Comparison of ENCODE assay signal across 8 cellular contexts in the genomic region with DNA sequence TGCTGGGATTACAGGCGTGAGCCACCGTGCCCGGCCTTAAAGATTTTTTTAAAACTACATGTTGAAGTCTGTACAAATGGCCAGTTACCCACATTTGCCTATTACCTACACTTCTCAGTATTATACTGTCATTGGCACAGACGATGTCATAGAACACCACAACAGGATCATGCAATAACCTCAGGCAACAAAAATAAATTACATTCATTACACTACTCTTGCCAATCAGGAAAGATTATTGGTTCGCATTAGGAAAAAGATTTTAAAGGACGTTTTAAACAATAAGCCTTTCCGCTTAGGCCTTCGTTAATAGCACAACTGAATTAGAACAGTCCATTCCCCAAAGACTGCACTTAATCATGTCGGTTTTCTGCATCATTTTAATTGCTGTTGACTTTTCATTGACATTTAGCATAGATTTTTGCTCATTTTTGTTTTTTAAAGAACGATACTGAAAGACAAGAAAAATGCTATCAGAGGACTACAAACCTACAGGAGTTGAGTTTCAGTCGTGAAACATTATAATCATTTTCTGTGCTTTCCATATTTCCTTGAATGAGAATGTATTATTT. TPM values are rescaled to one million over a fixed set of nuclear protein-coding genes. Genes with fewer than 3 reads are reported as not detected.
DNase-seq lines count a peak whose midpoint lies in the region; ATAC-seq and TF ChIP-seq lines count a peak whose summit lies in the region.

No MANE protein-coding gene starts in this region.

- H3K4me1 ChIP-seq in iPS-18a (ENCODE audit: control insufficient read depth, low read depth, low read length) (peaks cover 18% of the 10 kb centered on the region), aorta (ENCODE audit: control insufficient read depth in 1 of 2, insufficient read depth in 2 of 2, low read length in 2 of 2) (peaks cover 0 to 3% of the 10 kb centered on the region in 2 donors)

- H3K27ac ChIP-seq in WERI-Rb-1 = peak overlapping the region; percentile 98
- H3K27ac ChIP-seq in iPS-18a (ENCODE audit: low read length) = no peak overlapping the region
- peak overlapping the region; percentile 96 for H3K27ac ChIP-seq in temporal lobe (ENCODE audit: low read depth, low read length)
- no peak overlapping the region for H3K27ac ChIP-seq in aorta (ENCODE audit: low read depth in 1 of 2, low read length in 2 of 2)

- ATAC-seq in aorta (ENCODE audit: low FRiP score) (no peak), HG03342 (IDR thresholded peaks at IDR 0.05; ENCODE audit: unreplicated experiment) (no peak)

- no peaks in the 10 kb centered on the region for H3K27me3 Mint-ChIP-seq in activated CD4-positive, alpha-beta T cell treated with anti-CD3 and anti-CD28 coated beads, Interleukin-2, amount 10 ng/mL, durations not matched to agents 24 days and 14 days

- peaks cover 38% of the 10 kb centered on the region for H3K4me1 Mint-ChIP-seq in activated CD4-positive, alpha-beta T cell treated with anti-CD3 and anti-CD28 coated beads, Interleukin-2, amount 10 ng/mL, durations not matched to agents 24 days and 14 days

- H3K9me3 ChIP-seq in WERI-Rb-1 (ENCODE audit: severe bottlenecking) (no peaks in the 10 kb centered on the region), iPS-18a (ENCODE audit: control insufficient read depth, low read depth, low read length) (no peaks in the 10 kb centered on the region), aorta (ENCODE audit: control insufficient read depth, low read length) (no peaks in the 10 kb centered on the region)

- H3K9ac ChIP-seq in iPS-18a (ENCODE audit: low read length) = peak overlapping the region; percentile 98

- peaks cover 17% of the 10 kb centered on the region for H3K36me3 Mint-ChIP-seq in activated CD4-positive, alpha-beta T cell treated with anti-CD3 and anti-CD28 coated beads, Interleukin-2, amount 10 ng/mL, durations not matched to agents 24 days and 14 days (ENCODE audit: low read depth)

- 59 to 62% methylated on average over 11 of the region's 11 CpGs for WGBS in aorta, 2 donors

- H3K4me3 ChIP-seq in WERI-Rb-1 (ENCODE audit: low read depth, low read length) (peak overlapping the region; percentile 67), iPS-18a (ENCODE audit: low read length) (peak overlapping the region; percentile 99), aorta (ENCODE audit: low read length in 2 of 2) (peak overlapping the region in 1 of 2 donors; percentile 70)

- no peaks in the 10 kb centered on the region for H3K9me3 Mint-ChIP-seq in activated CD4-positive, alpha-beta T cell treated with anti-CD3 and anti-CD28 coated beads, Interleukin-2, amount 10 ng/mL, durations not matched to agents 24 days and 14 days

- H3K4me3 Mint-ChIP-seq in activated CD4-positive, alpha-beta T cell treated with anti-CD3 and anti-CD28 coated beads, Interleukin-2, amount 10 ng/mL, durations not matched to agents 24 days and 14 days = peak overlapping the region; percentile 99

- TF ChIP-seq CTCF in WERI-Rb-1 (IDR thresholded peaks at IDR 0.05; ENCODE audit: low read depth, low read length) = no peak

- intact Hi-C loops in activated CD4-positive, alpha-beta T cell treated with anti-CD3 and anti-CD28 coated beads, Interleukin-2, amount 10 ng/mL, durations not matched to agents 24 days and 14 days (cut with micrococcal nuclease) = loop anchor here (5.0 kb wide), 2 partner anchors 47 to 232 kb away; no protein-coding TSS in a partner anchor
- intact Hi-C loops in aorta (cut with DNase I) = loop anchor here in 1 of 2 donors (10.0 kb wide), 1 partner anchor 144 kb away; a partner anchor contains a TSS

- H3K27me3 ChIP-seq in WERI-Rb-1 (ENCODE audit: insufficient read depth, low read depth, severe bottlenecking) = no peaks in the 10 kb centered on the region
- H3K27me3 ChIP-seq in iPS-18a (ENCODE audit: control insufficient read depth, insufficient read depth, low read length) = no peaks in the 10 kb centered on the region
- no peaks in the 10 kb centered on the region for H3K27me3 ChIP-seq in aorta (ENCODE audit: control insufficient read depth in 1 of 2, insufficient read depth in 2 of 2, low read length in 1 of 2)

- no peak for DNase-seq in activated CD4-positive, alpha-beta T cell treated with anti-CD3 and anti-CD28 coated beads, Interleukin-2, amount 10 ng/mL, durations not matched to agents 24 days and 14 days
- DNase-seq in activated CD4-positive, alpha-beta T cell treated with anti-CD3 and anti-CD28 coated beads, Interleukin-2, amount 50 U/mL, for 4 hours = no peak
- DNase-seq in WERI-Rb-1 (no peak), aorta (no peak)
- no peak for DNase-seq in stimulated activated naive CD4-positive, alpha-beta T cell treated with Interleukin-2 at 50 U/mL for 16 hours (lab: John Stamatoyannopoulos, UW)

- H3K36me3 ChIP-seq in WERI-Rb-1 (peaks cover 9% of the 10 kb centered on the region), iPS-18a (ENCODE audit: control insufficient read depth, low read depth, low read length) (peaks cover 3% of the 10 kb centered on the region), aorta (ENCODE audit: control insufficient read depth in 1 of 2, insufficient read depth in 2 of 2, low read length in 1 of 2) (no peaks in the 10 kb centered on the region)

- peak overlapping the region; percentile 86 for H3K27ac Mint-ChIP-seq in activated CD4-positive, alpha-beta T cell treated with anti-CD3 and anti-CD28 coated beads, Interleukin-2, amount 10 ng/mL, durations not matched to agents 24 days and 14 days

RNA-seq across cellular contexts. Expression of a gene that starts 0.9 kb away (rescaled TPM):
- 76.7 and 79.4 TPM in 2 replicates for total RNA-seq in activated CD4-positive, alpha-beta T cell treated with anti-CD3 and anti-CD28 coated beads, Interleukin-2, amount 10 ng/mL, durations not matched to agents 24 days and 14 days
- total RNA-seq in temporal lobe = 197 TPM
- total RNA-seq in aorta = 100 to 1,000 TPM; 141 to 147 TPM
- 10 to 100 TPM; 31.8 to 61.6 TPM for polyA plus RNA-seq in aorta

Comparison
In these comparisons a context has a peak if more than half of its experiments do, and no peak if none do; other contexts are left out.
1. H3K27ac ChIP-seq: peak in WERI-Rb-1 (single experiment) and temporal lobe (single experiment); none in iPS-18a (single experiment) and aorta (0 of 2).